Comparison of ENCODE assay signal across 8 cellular contexts in genomic region chr14:105490572-105491365, GRCh38. TPM values are rescaled to one million over a fixed set of nuclear protein-coding genes. Genes with fewer than 3 reads are reported as not detected.
DNase-seq lines count a peak whose midpoint lies in the region; ATAC-seq, FAIRE-seq and TF ChIP-seq lines count a peak whose summit lies in the region.

Gene TEDC1, plus strand, starts transcription at chr14:105491246. Its CDS starts 130 bp downstream, at chr14:105491376.

- intact Hi-C loops in Right ventricle myocardium superior (cut with DNase I) (loop anchor here (2.0 kb wide), 1 partner anchor 120 kb away; no protein-coding TSS in a partner anchor), pancreas (cut with DNase I) (no loop called here)

- DNase-seq in GM12891 (ENCODE audit: insufficient read length, low spot score) (peak; percentile 97), NCI-H1436 (lab: John Stamatoyannopoulos, UW) (peak; percentile 100), T follicular helper cell (ENCODE audit: low read depth) (peak; percentile 98), adipocyte (ENCODE audit: low read depth) (peak; percentile 100), Right ventricle myocardium superior (peak; percentile 100), pancreas (peak; percentile 98 to 100 (median 100)), tibial nerve (ENCODE audit: low spot score in 2 of 2) (peak; percentile 99 to 100)

- TF ChIP-seq POLR2A in GM12891 (IDR thresholded peaks at IDR 0.05; ENCODE audit: low read depth, low read length), result no peak
- TF ChIP-seq POLR2A in tibial nerve (IDR thresholded peaks at IDR 0.05), result peak; percentile 63 to 71

- peak within 1 kb of the TSS; percentile 84 for H3K4me3 ChIP-seq in adipocyte (ENCODE audit: low read length)
- peak within 1 kb of the TSS; percentile 54 to 92 (median 58) for H3K4me3 ChIP-seq in pancreas
- peak within 1 kb of the TSS; percentile 51 to 92 (median 80) for H3K4me3 ChIP-seq in tibial nerve

- peak within 1 kb of the TSS; percentile 81 for H3K9ac ChIP-seq in adipocyte (ENCODE audit: low read length)

- H3K36me3 ChIP-seq in adipocyte (ENCODE audit: control insufficient read depth, insufficient read depth, low read length, severe bottlenecking) (no peaks in the 10 kb centered on the region), pancreas (no peaks in the 10 kb centered on the region), tibial nerve (peaks cover 0 to 21% (median 0%) of the 10 kb centered on the region in 3 donors)

- WGBS in pancreas, 2 donors, result 0% methylated on average over 78 to 94 of the region's 94 CpGs
- WGBS in tibial nerve, 2 donors, result 0 to 1% methylated on average over 42 to 52 of the region's 94 CpGs

- peak; percentile 100 for FAIRE-seq in GM12891 (lab: Jason Lieb, UNC)
- FAIRE-seq in pancreas (lab: Jason Lieb, UNC), result peak; percentile 97

- H3K27ac ChIP-seq in pancreas (peak within 1 kb of the TSS; percentile 92 to 98 (median 96)), tibial nerve (peak within 1 kb of the TSS; percentile 89 to 99 (median 96))

- peaks cover 3% of the 10 kb centered on the region for H3K4me1 ChIP-seq in adipocyte (ENCODE audit: control insufficient read depth, insufficient read depth, low read length)
- H3K4me1 ChIP-seq in pancreas, result peaks cover 0 to 24% (median 4%) of the 10 kb centered on the region in 3 donors
- H3K4me1 ChIP-seq in tibial nerve, result peaks cover 0 to 63% (median 45%) of the 10 kb centered on the region in 4 donors

- peaks cover 5% of the 10 kb centered on the region for H3K27me3 ChIP-seq in adipocyte (replicated peaks; ENCODE audit: control insufficient read depth, insufficient read depth, low read length)
- peaks cover 0 to 11% (median 0%) of the 10 kb centered on the region in 4 donors for H3K27me3 ChIP-seq in pancreas
- peaks cover 0 to 14% of the 10 kb centered on the region in 2 donors for H3K27me3 ChIP-seq in tibial nerve

- TF ChIP-seq EP300 in tibial nerve (IDR thresholded peaks at IDR 0.05), result peak; percentile 79 to 87

- peak; percentile 76 for ATAC-seq in HG02840 (IDR thresholded peaks at IDR 0.05; ENCODE audit: low FRiP score, unreplicated experiment)
- ATAC-seq in Right ventricle myocardium superior (ENCODE audit: poor library complexity), result peak; percentile 75
- ATAC-seq in pancreas, result peak; percentile 78 to 88 (median 81)

- no peaks in the 10 kb centered on the region for H3K9me3 ChIP-seq in adipocyte (ENCODE audit: control insufficient read depth, low read length)
- H3K9me3 ChIP-seq in pancreas, result no peaks in the 10 kb centered on the region
- no peaks in the 10 kb centered on the region for H3K9me3 ChIP-seq in tibial nerve

- TF ChIP-seq CTCF in pancreas (IDR thresholded peaks at IDR 0.05) (peak; percentile 47 to 87 (median 68)), tibial nerve (IDR thresholded peaks at IDR 0.05) (peak; percentile 75 to 100 (median 97))

TF ChIP-seq in GM12891, 5 proteins besides CTCF, POLR2A, EP300 and RAD21:
- 0 out of 2 replicates have a peak, but pooled peaks have one; percentile 53 for TF ChIP-seq TAF1 (IDR thresholded peaks at IDR 0.05; ENCODE audit: low read depth, low read length)
- no peak for TF ChIP-seq SPI1 (IDR thresholded peaks at IDR 0.05; ENCODE audit: low read depth, low read length)

RNA-seq across cellular contexts. Expression of gene TEDC1, which starts in this region (rescaled TPM):
- polyA plus RNA-seq in GM12891 (2012; ENCODE audit: low read depth, missing spikeins), result 8.1 TPM
- 6.2 TPM for total RNA-seq in Right ventricle myocardium superior
- total RNA-seq in pancreas, result 1 to 10 TPM; 2.0 to 5.2 (median 3.3) TPM
- polyA plus RNA-seq in pancreas, result 10 to 100 TPM; 18.1 to 21.5 TPM
- total RNA-seq in tibial nerve, result 10 to 100 TPM in 3 of 4 donors, 1 to 10 TPM in 1; 5.5 to 20.4 (median 14.2) TPM

Comparison
In these comparisons a context has a peak if more than half of its experiments do, and no peak if none do; other contexts are left out.
1. Peak in every context shown above with its lines: DNase-seq, ATAC-seq, H3K4me3 ChIP-seq and H3K27ac ChIP-seq.